In the genomic region with DNA sequence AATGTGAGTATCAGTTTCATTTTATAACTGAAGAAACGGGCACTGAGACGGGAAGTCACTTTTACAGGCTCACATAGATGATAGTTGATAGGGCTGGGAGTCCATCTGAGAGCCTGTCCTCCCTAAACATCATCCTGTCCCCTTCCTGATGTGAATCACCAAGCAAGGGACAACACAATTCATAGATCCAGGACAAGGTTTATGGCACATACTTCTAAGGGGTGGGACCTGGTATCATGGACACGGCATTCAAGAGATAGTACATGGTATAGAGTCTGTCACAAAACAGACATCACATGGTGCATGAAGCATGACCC, we compare ENCODE assay signal across 10 cellular contexts. TPM values are rescaled to one million over a fixed set of nuclear protein-coding genes. Genes with fewer than 3 reads are reported as not detected.
DNase-seq lines count a peak whose midpoint lies in the region; ATAC-seq and TF ChIP-seq lines count a peak whose summit lies in the region.
"Had no signal": no experiment of that assay in that cellular context is flagged by ENCODE, and none has a peak within 500 bp of the region (broad histone marks: within the 10 kb centered on the region; RNA-seq: fewer than 3 reads in every experiment).

No MANE protein-coding gene starts in this region.

- intact Hi-C loops in colonic mucosa (cut with DNase I) = no loop called here

- peaks cover 11% of the 10 kb centered on the region for H3K27me3 ChIP-seq in NT2/D1 (ENCODE audit: insufficient read depth, insufficient read length)
- no peaks in the 10 kb centered on the region for H3K27me3 ChIP-seq in colonic mucosa
- H3K27me3 ChIP-seq in mucosa of rectum (ENCODE audit: control insufficient read depth in 2 of 2, insufficient read depth in 2 of 2, low read length in 2 of 2) = no peaks in the 10 kb centered on the region

- H3K9ac ChIP-seq in NT2/D1 (ENCODE audit: insufficient read length, low read depth) (peak overlapping the region; percentile 12), colonic mucosa (ENCODE audit: low read depth in 2 of 2, low read length in 2 of 2) (peak overlapping the region; percentile 28 to 61), mucosa of rectum (ENCODE audit: low read depth in 1 of 2, low read length in 2 of 2) (peak overlapping the region; percentile 34 to 71)

- TF ChIP-seq CTCF in colonic mucosa (IDR thresholded peaks at IDR 0.05) = no peak

- no peak overlapping the region for H3K4me3 ChIP-seq in NT2/D1 (ENCODE audit: insufficient read length, low read depth)
- no peak overlapping the region for H3K4me3 ChIP-seq in colonic mucosa
- peak overlapping the region in 1 of 2 donors; percentile 38 for H3K4me3 ChIP-seq in mucosa of rectum (ENCODE audit: low read length in 2 of 2)
- H3K4me3 ChIP-seq: SK-N-MC had no signal

- no peak for TF ChIP-seq POLR2A in GM18505 (IDR thresholded peaks at IDR 0.05; ENCODE audit: borderline replicate concordance, extremely low read depth, insufficient read depth, insufficient read length)

- DNase-seq in NT2/D1 (ENCODE audit: low read depth, low spot score) (no peak), colonic mucosa (peak; percentile 47), NCI-H1417 treated with DMSO at 0.1 percent for 48 hours (lab: John Stamatoyannopoulos, UW) (no peak), GM19238 (ENCODE audit: insufficient read length, low spot score) (no peak)
- DNase-seq: activated CD8-positive, alpha-beta memory T cell treated with anti-CD3 and anti-CD28 coated beads, Interleukin-2, amount 50 U/mL, for 4 hours had no signal

- H3K36me3 ChIP-seq in NT2/D1 (ENCODE audit: insufficient read depth, insufficient read length, low read length) = peaks cover 5% of the 10 kb centered on the region
- no peaks in the 10 kb centered on the region for H3K36me3 ChIP-seq in colonic mucosa
- no peaks in the 10 kb centered on the region for H3K36me3 ChIP-seq in mucosa of rectum (ENCODE audit: control insufficient read depth in 2 of 2, insufficient read depth in 2 of 2, low read length in 2 of 2)

- no peaks in the 10 kb centered on the region for H3K9me3 ChIP-seq in NT2/D1 (ENCODE audit: insufficient read depth, low read length)
- H3K9me3 ChIP-seq in colonic mucosa = no peaks in the 10 kb centered on the region
- no peaks in the 10 kb centered on the region for H3K9me3 ChIP-seq in mucosa of rectum (ENCODE audit: control insufficient read depth in 2 of 2, low read length in 2 of 2)

- no peak for ATAC-seq in HG03571 (IDR thresholded peaks at IDR 0.05; ENCODE audit: unreplicated experiment)
- no peak for ATAC-seq in GM18505 (IDR thresholded peaks at IDR 0.05; ENCODE audit: unreplicated experiment)

- H3K4me1 ChIP-seq in NT2/D1 (ENCODE audit: insufficient read depth, insufficient read length) (peaks cover 40% of the 10 kb centered on the region), colonic mucosa (peaks cover 29% of the 10 kb centered on the region), mucosa of rectum (ENCODE audit: control insufficient read depth in 2 of 2, insufficient read depth in 2 of 2, low read length in 2 of 2) (peaks cover 45 to 71% of the 10 kb centered on the region in 2 donors)

- H3K27ac ChIP-seq in colonic mucosa (peak overlapping the region; percentile 98), mucosa of rectum (ENCODE audit: low read depth in 2 of 2, low read length in 2 of 2) (peak overlapping the region; percentile 90 to 98), temporal lobe (ENCODE audit: low read depth, low read length) (peak overlapping the region; percentile 97)
- H3K27ac ChIP-seq: SK-N-MC had no signal

RNA-seq across cellular contexts. Expression of a gene that starts 20.6 kb away (rescaled TPM):
- 100 to 1,000 TPM; 413 to 553 TPM for total RNA-seq in colonic mucosa
- total RNA-seq in temporal lobe = 18.2 TPM

Comparison
In these comparisons a context has a peak if more than half of its experiments do, and no peak if none do; other contexts are left out.
1. RNA of a gene that starts 20.6 kb away (total RNA-seq): 413 to 553 TPM in colonic mucosa; 18.2 TPM in temporal lobe (single experiment); every median in the first group is over 10 times any median in the second.
2. Peak in every context shown above with its lines, with median percentiles within 50 percentile points of each other: H3K9ac ChIP-seq and H3K27ac ChIP-seq.